In the genomic region with DNA sequence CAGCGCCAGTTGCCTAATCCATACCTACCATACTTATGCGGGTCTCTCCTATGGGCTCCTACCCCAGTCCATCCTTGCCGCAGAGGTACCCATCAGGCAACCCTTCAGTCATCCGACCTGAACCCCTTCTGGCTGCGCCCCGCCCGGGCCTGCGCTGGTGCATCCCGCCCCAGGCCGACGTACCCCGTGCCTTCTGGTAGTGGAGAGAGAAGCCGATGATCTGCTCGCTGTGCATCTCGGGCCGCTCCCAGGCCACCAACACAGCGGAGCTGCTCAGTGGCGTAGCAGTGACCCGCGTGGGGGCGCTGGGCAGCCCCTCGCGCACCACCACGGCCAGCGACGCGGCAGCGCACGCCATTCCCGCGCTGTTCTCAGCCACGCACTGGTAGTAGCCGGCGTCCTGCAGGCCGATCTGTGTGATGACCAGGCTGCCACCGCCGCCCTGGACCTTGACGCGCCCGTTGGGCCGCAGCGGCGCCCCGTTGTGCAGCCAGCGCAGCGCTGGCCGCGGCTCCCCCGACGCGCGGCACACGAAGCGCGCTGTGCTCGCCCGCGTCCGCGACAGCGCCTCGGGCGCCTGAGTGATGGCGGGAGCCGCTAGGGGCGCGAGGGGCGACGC, we compare ENCODE assay signal across 1 cellular context.
TF ChIP-seq lines count a peak whose summit lies in the region.

No MANE protein-coding gene starts in this region.

TF ChIP-seq in K562, 482 proteins besides CTCF, POLR2A, EP300 and RAD21 (continued from another document):
- TF ChIP-seq ZNF184 (CRISPR knock-in tag; IDR thresholded peaks at IDR 0.05) (no peak), ZNF253 (CRISPR knock-in tag; conservative IDR thresholded peaks at IDR 0.05) (no peak), DMBX1 (CRISPR knock-in tag; IDR thresholded peaks at IDR 0.05; ENCODE audit: borderline replicate concordance) (no peak), HCFC1 (IDR thresholded peaks at IDR 0.05; ENCODE audit: low read depth, low read length) (no peak), NBN (IDR thresholded peaks at IDR 0.05; ENCODE audit: low read depth) (no peak)
- TF ChIP-seq, protein P1, sequence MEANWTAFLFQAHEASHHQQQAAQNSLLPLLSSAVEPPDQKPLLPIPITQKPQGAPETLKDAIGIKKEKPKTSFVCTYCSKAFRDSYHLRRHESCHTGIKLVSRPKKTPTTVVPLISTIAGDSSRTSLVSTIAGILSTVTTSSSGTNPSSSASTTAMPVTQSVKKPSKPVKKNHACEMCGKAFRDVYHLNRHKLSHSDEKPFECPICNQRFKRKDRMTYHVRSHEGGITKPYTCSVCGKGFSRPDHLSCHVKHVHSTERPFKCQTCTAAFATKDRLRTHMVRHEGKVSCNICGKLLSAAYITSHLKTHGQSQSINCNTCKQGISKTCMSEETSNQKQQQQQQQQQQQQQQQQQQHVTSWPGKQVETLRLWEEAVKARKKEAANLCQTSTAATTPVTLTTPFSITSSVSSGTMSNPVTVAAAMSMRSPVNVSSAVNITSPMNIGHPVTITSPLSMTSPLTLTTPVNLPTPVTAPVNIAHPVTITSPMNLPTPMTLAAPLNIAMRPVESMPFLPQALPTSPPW (CRISPR knock-in tag; IDR thresholded peaks at IDR 0.05) = no peak
- TF ChIP-seq, protein P2, sequence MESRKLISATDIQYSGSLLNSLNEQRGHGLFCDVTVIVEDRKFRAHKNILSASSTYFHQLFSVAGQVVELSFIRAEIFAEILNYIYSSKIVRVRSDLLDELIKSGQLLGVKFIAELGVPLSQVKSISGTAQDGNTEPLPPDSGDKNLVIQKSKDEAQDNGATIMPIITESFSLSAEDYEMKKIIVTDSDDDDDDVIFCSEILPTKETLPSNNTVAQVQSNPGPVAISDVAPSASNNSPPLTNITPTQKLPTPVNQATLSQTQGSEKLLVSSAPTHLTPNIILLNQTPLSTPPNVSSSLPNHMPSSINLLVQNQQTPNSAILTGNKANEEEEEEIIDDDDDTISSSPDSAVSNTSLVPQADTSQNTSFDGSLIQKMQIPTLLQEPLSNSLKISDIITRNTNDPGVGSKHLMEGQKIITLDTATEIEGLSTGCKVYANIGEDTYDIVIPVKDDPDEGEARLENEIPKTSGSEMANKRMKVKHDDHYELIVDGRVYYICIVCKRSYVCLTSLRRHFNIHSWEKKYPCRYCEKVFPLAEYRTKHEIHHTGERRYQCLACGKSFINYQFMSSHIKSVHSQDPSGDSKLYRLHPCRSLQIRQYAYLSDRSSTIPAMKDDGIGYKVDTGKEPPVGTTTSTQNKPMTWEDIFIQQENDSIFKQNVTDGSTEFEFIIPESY (CRISPR knock-in tag; IDR thresholded peaks at IDR 0.05) = peak; percentile 87
- TF ChIP-seq, protein P3, sequence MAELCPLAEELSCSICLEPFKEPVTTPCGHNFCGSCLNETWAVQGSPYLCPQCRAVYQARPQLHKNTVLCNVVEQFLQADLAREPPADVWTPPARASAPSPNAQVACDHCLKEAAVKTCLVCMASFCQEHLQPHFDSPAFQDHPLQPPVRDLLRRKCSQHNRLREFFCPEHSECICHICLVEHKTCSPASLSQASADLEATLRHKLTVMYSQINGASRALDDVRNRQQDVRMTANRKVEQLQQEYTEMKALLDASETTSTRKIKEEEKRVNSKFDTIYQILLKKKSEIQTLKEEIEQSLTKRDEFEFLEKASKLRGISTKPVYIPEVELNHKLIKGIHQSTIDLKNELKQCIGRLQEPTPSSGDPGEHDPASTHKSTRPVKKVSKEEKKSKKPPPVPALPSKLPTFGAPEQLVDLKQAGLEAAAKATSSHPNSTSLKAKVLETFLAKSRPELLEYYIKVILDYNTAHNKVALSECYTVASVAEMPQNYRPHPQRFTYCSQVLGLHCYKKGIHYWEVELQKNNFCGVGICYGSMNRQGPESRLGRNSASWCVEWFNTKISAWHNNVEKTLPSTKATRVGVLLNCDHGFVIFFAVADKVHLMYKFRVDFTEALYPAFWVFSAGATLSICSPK (IDR thresholded peaks at IDR 0.05; ENCODE audit: borderline replicate concordance) = no peak
- TF ChIP-seq, protein P4, sequence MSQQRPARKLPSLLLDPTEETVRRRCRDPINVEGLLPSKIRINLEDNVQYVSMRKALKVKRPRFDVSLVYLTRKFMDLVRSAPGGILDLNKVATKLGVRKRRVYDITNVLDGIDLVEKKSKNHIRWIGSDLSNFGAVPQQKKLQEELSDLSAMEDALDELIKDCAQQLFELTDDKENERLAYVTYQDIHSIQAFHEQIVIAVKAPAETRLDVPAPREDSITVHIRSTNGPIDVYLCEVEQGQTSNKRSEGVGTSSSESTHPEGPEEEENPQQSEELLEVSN (IDR thresholded peaks at IDR 0.05; ENCODE audit: borderline replicate concordance in 1 of 2, extremely low read depth in 1 of 2, insufficient read depth in 1 of 2, insufficient read length in 1 of 2, low read depth in 1 of 2, low read length in 1 of 2, poor library complexity in 1 of 2, severe bottlenecking in 1 of 2) = peak in 1 of 2 experiments; percentile 33
